ENCODE assay signal across 11 cellular contexts in genomic region chr17:42891539-42892152, GRCh38. TPM values are rescaled to one million over a fixed set of nuclear protein-coding genes. Genes with fewer than 3 reads are reported as not detected.
DNase-seq lines count a peak whose midpoint lies in the region; ATAC-seq and TF ChIP-seq lines count a peak whose summit lies in the region.
"Had no signal": no experiment of that assay in that cellular context is flagged by ENCODE, and none has a peak within 500 bp of the region (broad histone marks: within the 10 kb centered on the region; RNA-seq: fewer than 3 reads in every experiment).

No MANE protein-coding gene starts in this region.

- H3K79me2 ChIP-seq in GM23248 (ENCODE audit: insufficient read depth) = no peaks in the 10 kb centered on the region

- no peaks in the 10 kb centered on the region for H3K9me2 ChIP-seq in GM23248 (ENCODE audit: insufficient read depth)

- H3K4me3 ChIP-seq in GM23248 = no peak overlapping the region
- H3K4me3 ChIP-seq in cardiac fibroblast (replicated peaks in 1 of 2; ENCODE audit: low read depth in 2 of 2, low read length in 2 of 2) = no peak overlapping the region
- H3K4me3 ChIP-seq: adrenal gland had no signal

- ATAC-seq in left lobe of liver = peak; percentile 55
- ATAC-seq in sciatic nerve = peak; percentile 84
- no peak for ATAC-seq in HG03135 (IDR thresholded peaks at IDR 0.05; ENCODE audit: unreplicated experiment)
- ATAC-seq in GM21786 (IDR thresholded peaks at IDR 0.05; ENCODE audit: unreplicated experiment) = no peak
- ATAC-seq in GM21737 (IDR thresholded peaks at IDR 0.05; ENCODE audit: unreplicated experiment) = no peak

- no peaks in the 10 kb centered on the region for H3K36me3 Mint-ChIP-seq in immature natural killer cell

- H3K4me3 Mint-ChIP-seq in immature natural killer cell = no peak overlapping the region

- H3K9me3 Mint-ChIP-seq in immature natural killer cell = peaks cover 0 to 1% (median 0%) of the 10 kb centered on the region in 6 donors

- WGBS in GM23248 (ENCODE audit: low coverage in 1 of 2, low lambda C conversion rate in 2 of 2, missing lambda C conversion rate in 2 of 2), 2 experiments = 21 to 22% methylated on average over 10 of the region's 10 CpGs

- peak overlapping the region; percentile 63 for H2AFZ ChIP-seq in GM23248

- H4K20me1 ChIP-seq in GM23248 (ENCODE audit: insufficient read depth) = no peaks in the 10 kb centered on the region

- H3K36me3 ChIP-seq in GM23248 (ENCODE audit: low read depth) = no peaks in the 10 kb centered on the region
- H3K36me3 ChIP-seq: adrenal gland had no signal

- TF ChIP-seq CTCF in cardiac fibroblast (IDR thresholded peaks at IDR 0.05; ENCODE audit: low read depth, low read length) = no peak

- H3K27me3 ChIP-seq in GM23248 (replicated peaks; ENCODE audit: insufficient read depth) = no peaks in the 10 kb centered on the region
- H3K27me3 ChIP-seq: adrenal gland had no signal

- H3K27me3 Mint-ChIP-seq in immature natural killer cell (ENCODE audit: low read depth in 3 of 3) = peaks cover 3 to 10% (median 10%) of the 10 kb centered on the region in 3 donors

- H3K4me1 ChIP-seq in GM23248 (ENCODE audit: insufficient read depth) = peaks cover 18% of the 10 kb centered on the region

- peaks cover 15% of the 10 kb centered on the region; the same call in 1 of the 2 replicates for H3F3A ChIP-seq in GM23248 (ENCODE audit: insufficient read depth)

- no peak overlapping the region for H3K27ac Mint-ChIP-seq in immature natural killer cell

- H3K4me2 ChIP-seq in GM23248 (ENCODE audit: unreplicated experiment) = peak overlapping the region; percentile 8

- H3K9ac ChIP-seq in GM23248 = peak overlapping the region; percentile 41; the same call in 1 of the 2 replicates

- in situ Hi-C loops in GM23248 (cut with MboI) = no loop called here

- peak; percentile 65 for DNase-seq in GM23248
- DNase-seq in cardiac fibroblast (ENCODE audit: low read depth in 2 of 2) = peak; percentile 13
- DNase-seq in left lobe of liver (ENCODE audit: low spot score) = no peak
- DNase-seq in sciatic nerve (ENCODE audit: low spot score) = no peak
- no peak for DNase-seq in immature natural killer cell
- DNase-seq: stimulated activated CD4-positive, alpha-beta T cell treated with anti-CD3 and anti-CD28 coated beads, Interleukin-2, amount 100 ng/mL, for 48 hours had no signal

- no peaks in the 10 kb centered on the region for H3K9me3 ChIP-seq in GM23248 (ENCODE audit: low read depth)
- H3K9me3 ChIP-seq: adrenal gland had no signal

- H3K4me1 Mint-ChIP-seq in immature natural killer cell = no peaks in the 10 kb centered on the region

- H3K27ac ChIP-seq in GM23248 = peak overlapping the region; percentile 42

- intact Hi-C loops in sciatic nerve (cut with DNase I) = no loop called here

RNA-seq across cellular contexts. Expression of gene G6PC1, which starts 9.0 kb away (rescaled TPM):
- not detected in 2 replicates for total RNA-seq in GM23248 (2014; rRNA removed; shearing (Covaris generic))
- polyA plus RNA-seq in GM23248 (2016; fragmentation: Nextera tagmentation; extraction: Ambion mirVana) = not detected in 2 replicates
- total RNA-seq in left lobe of liver = 440 TPM
- total RNA-seq in sciatic nerve = not detected
- polyA plus RNA-seq in immature natural killer cell = not detected
- total RNA-seq: NCI-H460 had no signal

RNA-seq across cellular contexts. Expression of gene AOC3, which starts 40.6 kb away (rescaled TPM):
- total RNA-seq in GM23248 (2014; rRNA removed; shearing (Covaris generic)) = 0.13 TPM in 1 of 2 replicates, not detected in the other
- polyA plus RNA-seq in GM23248 (2016; fragmentation: Nextera tagmentation; extraction: Ambion mirVana) (0.05 TPM in 1 of 2 replicates, not detected in the other), immature natural killer cell (not detected)
- total RNA-seq in left lobe of liver (8.6 TPM), sciatic nerve (61.7 TPM)

RNA-seq across cellular contexts. Expression of gene AOC2, which starts 47.3 kb away (rescaled TPM):
- total RNA-seq in GM23248 (2014; rRNA removed; shearing (Covaris generic)) = 0.13 and 0.22 TPM in 2 replicates
- polyA plus RNA-seq in GM23248 (2016; fragmentation: Nextera tagmentation; extraction: Ambion mirVana) = 0.09 and 0.14 TPM in 2 replicates
- 2.6 TPM for total RNA-seq in left lobe of liver
- 1.6 TPM for total RNA-seq in sciatic nerve
- under 1 TPM in 1 of 3 donors, not detected in 2; 0.12 TPM for polyA plus RNA-seq in immature natural killer cell

RNA-seq across cellular contexts. Expression of gene PSME3, which starts 58.4 kb away (rescaled TPM):
- 88.1 and 104 TPM in 2 replicates for total RNA-seq in GM23248 (2014; rRNA removed; shearing (Covaris generic))
- polyA plus RNA-seq in GM23248 (2016; fragmentation: Nextera tagmentation; extraction: Ambion mirVana) = 170 and 176 TPM in 2 replicates
- total RNA-seq in left lobe of liver = 40.7 TPM
- 54.5 TPM for total RNA-seq in sciatic nerve
- polyA plus RNA-seq in immature natural killer cell = 100 to 1,000 TPM; 122 to 200 (median 161) TPM

Comparison
In these comparisons a context has a peak if more than half of its experiments do, and no peak if none do; other contexts are left out.
1. DNase-seq: peak in GM23248 (single experiment) and cardiac fibroblast (2 of 2); none in left lobe of liver (single experiment), sciatic nerve (single experiment) and immature natural killer cell (0 of 3).
2. ATAC-seq: peak in left lobe of liver (single experiment) and sciatic nerve (single experiment); none in HG03135 (single experiment), GM21786 (single experiment) and GM21737 (single experiment).
3. RNA of gene G6PC1, which starts 9.0 kb away (total RNA-seq): 440 TPM in left lobe of liver (single experiment); not detected in GM23248 and not detected in sciatic nerve (single experiment); every median in the first group is over 100 times any median in the second.